In genomic region chr22:19115628-19116027, GRCh38 we compare ENCODE assay signal across 2 cellular contexts.
TF ChIP-seq lines count a peak whose summit lies in the region.

No MANE protein-coding gene starts in this region.

TF ChIP-seq in HCT116, 20 proteins besides CTCF, POLR2A, EP300 and RAD21:
- TF ChIP-seq EZH2 (IDR thresholded peaks at IDR 0.05) = no peak
- TF ChIP-seq EGR1 (IDR thresholded peaks at IDR 0.05; ENCODE audit: low read depth) = no peak
- no peak for TF ChIP-seq TCF7L2 (IDR thresholded peaks at IDR 0.05; ENCODE audit: borderline replicate concordance, extremely low read depth, insufficient read depth, insufficient read length)
- no peak for TF ChIP-seq ZNF274 (IDR thresholded peaks at IDR 0.05; ENCODE audit: low read depth, low read length)
- TF ChIP-seq ZBTB33 (IDR thresholded peaks at IDR 0.05; ENCODE audit: extremely low read depth, insufficient replicate concordance, low read length) = no peak
- no peak for TF ChIP-seq CEBPB (IDR thresholded peaks at IDR 0.05; ENCODE audit: low read depth)
- TF ChIP-seq EZH2phosphoT487 (IDR thresholded peaks at IDR 0.05; ENCODE audit: borderline replicate concordance) = no peak
- TF ChIP-seq, protein P1, sequence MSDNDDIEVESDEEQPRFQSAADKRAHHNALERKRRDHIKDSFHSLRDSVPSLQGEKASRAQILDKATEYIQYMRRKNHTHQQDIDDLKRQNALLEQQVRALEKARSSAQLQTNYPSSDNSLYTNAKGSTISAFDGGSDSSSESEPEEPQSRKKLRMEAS (IDR thresholded peaks at IDR 0.05) = no peak
- TF ChIP-seq FOSL1 (IDR thresholded peaks at IDR 0.05; ENCODE audit: low read depth) = no peak
- TF ChIP-seq YY1 (IDR thresholded peaks at IDR 0.05; ENCODE audit: extremely low read depth, insufficient replicate concordance, low read depth, low read length) = no peak
- no peak for TF ChIP-seq POLR2AphosphoS5 (IDR thresholded peaks at IDR 0.05; ENCODE audit: low read depth, low read length)
- TF ChIP-seq SRF (IDR thresholded peaks at IDR 0.05; ENCODE audit: low read depth) = no peak
- no peak for TF ChIP-seq ELF1 (IDR thresholded peaks at IDR 0.05; ENCODE audit: borderline replicate concordance, low read depth)
- no peak for TF ChIP-seq JUND (IDR thresholded peaks at IDR 0.05)
- TF ChIP-seq CBX3 (IDR thresholded peaks at IDR 0.05; ENCODE audit: low read depth) = no peak
- TF ChIP-seq ZFX (IDR thresholded peaks at IDR 0.05) = no peak
- TF ChIP-seq REST (IDR thresholded peaks at IDR 0.05; ENCODE audit: low read depth) = no peak

TF ChIP-seq in K562, 482 proteins besides CTCF, POLR2A, EP300 and RAD21:
- TF ChIP-seq ZNF165 (CRISPR knock-in tag; IDR thresholded peaks at IDR 0.05; ENCODE audit: borderline replicate concordance) = no peak
- TF ChIP-seq PHF8 (IDR thresholded peaks at IDR 0.05; ENCODE audit: borderline replicate concordance, low read length) = 0 out of 2 replicates have a peak, but pooled peaks have one; percentile 11
- TF ChIP-seq NBN (IDR thresholded peaks at IDR 0.05; ENCODE audit: low read depth) = no peak
- TF ChIP-seq, protein P2, sequence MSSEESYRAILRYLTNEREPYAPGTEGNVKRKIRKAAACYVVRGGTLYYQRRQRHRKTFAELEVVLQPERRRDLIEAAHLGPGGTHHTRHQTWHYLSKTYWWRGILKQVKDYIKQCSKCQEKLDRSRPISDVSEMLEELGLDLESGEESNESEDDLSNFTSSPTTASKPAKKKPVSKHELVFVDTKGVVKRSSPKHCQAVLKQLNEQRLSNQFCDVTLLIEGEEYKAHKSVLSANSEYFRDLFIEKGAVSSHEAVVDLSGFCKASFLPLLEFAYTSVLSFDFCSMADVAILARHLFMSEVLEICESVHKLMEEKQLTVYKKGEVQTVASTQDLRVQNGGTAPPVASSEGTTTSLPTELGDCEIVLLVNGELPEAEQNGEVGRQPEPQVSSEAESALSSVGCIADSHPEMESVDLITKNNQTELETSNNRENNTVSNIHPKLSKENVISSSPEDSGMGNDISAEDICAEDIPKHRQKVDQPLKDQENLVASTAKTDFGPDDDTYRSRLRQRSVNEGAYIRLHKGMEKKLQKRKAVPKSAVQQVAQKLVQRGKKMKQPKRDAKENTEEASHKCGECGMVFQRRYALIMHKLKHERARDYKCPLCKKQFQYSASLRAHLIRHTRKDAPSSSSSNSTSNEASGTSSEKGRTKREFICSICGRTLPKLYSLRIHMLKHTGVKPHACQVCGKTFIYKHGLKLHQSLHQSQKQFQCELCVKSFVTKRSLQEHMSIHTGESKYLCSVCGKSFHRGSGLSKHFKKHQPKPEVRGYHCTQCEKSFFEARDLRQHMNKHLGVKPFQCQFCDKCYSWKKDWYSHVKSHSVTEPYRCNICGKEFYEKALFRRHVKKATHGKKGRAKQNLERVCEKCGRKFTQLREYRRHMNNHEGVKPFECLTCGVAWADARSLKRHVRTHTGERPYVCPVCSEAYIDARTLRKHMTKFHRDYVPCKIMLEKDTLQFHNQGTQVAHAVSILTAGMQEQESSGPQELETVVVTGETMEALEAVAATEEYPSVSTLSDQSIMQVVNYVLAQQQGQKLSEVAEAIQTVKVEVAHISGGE (CRISPR knock-in tag; IDR thresholded peaks at IDR 0.05) = no peak
- TF ChIP-seq ZFP36 (IDR thresholded peaks at IDR 0.05; ENCODE audit: low read depth, low read length, partially characterized antibody) = peak; percentile 4
